10 cellular contexts compared by ENCODE assay signal in the genomic region with DNA sequence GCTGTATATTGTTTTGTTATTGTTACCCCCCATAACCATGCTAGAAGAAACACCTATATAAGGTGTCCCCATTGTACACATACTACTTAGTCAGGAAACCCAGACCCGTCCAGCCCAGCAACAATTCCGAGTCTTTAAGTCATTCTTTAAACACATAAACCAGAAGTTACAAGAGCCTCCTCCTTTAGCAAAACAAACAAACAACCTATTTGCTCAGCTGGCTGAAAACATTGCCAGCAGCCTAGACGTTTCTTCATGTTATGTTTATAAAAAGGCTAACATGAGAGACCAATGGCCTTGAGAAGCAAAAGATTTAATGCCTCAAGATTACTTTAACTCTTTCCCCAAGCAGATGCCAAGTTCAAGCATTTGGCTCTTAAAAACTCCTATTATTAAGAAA. TPM values are rescaled to one million over a fixed set of nuclear protein-coding genes. Genes with fewer than 3 reads are reported as not detected.
DNase-seq lines count a peak whose midpoint lies in the region; ATAC-seq and TF ChIP-seq lines count a peak whose summit lies in the region.
"Had no signal": no experiment of that assay in that cellular context is flagged by ENCODE, and none has a peak within 500 bp of the region (broad histone marks: within the 10 kb centered on the region; RNA-seq: fewer than 3 reads in every experiment).

No MANE protein-coding gene starts in this region.

- TF ChIP-seq POLR2A in gastroesophageal sphincter (IDR thresholded peaks at IDR 0.05), result no peak

- no peaks in the 10 kb centered on the region for H3K9me2 ChIP-seq in SK-N-SH

- H3K27ac ChIP-seq in SK-N-SH (ENCODE audit: low read depth in 2 of 2, low read length in 1 of 2) (no peak overlapping the region), gastroesophageal sphincter (peak overlapping the region in 3 of 4 donors; percentile 68 to 95 (median 87))

- peaks cover 3% of the 10 kb centered on the region for H3F3A ChIP-seq in SK-N-SH (replicated peaks; ENCODE audit: insufficient read depth)

- H3K4me1 ChIP-seq in SK-N-SH (ENCODE audit: control insufficient read depth in 1 of 2, insufficient read depth in 2 of 2, low read depth in 1 of 2, low read length in 1 of 2) (peaks cover 4 to 21% of the 10 kb centered on the region in 2 experiments; a peak in 3 of 4 replicates), gastroesophageal sphincter (peaks cover 9 to 88% (median 22%) of the 10 kb centered on the region in 3 donors)

- H3K27me3 Mint-ChIP-seq in activated CD4-positive, alpha-beta memory T cell treated with anti-CD3 and anti-CD28 coated beads for 36 hours, result no peaks in the 10 kb centered on the region
- no peaks in the 10 kb centered on the region for H3K27me3 Mint-ChIP-seq in stimulated activated naive CD8-positive, alpha-beta T cell treated with anti-CD3 and anti-CD28 coated beads, Interleukin-15, amount 100 ng/mL, for 72 hours

- H3K4me1 Mint-ChIP-seq in activated CD4-positive, alpha-beta memory T cell treated with anti-CD3 and anti-CD28 coated beads for 36 hours (ENCODE audit: low read depth), result peaks cover 74% of the 10 kb centered on the region
- peaks cover 83% of the 10 kb centered on the region for H3K4me1 Mint-ChIP-seq in stimulated activated naive CD8-positive, alpha-beta T cell treated with anti-CD3 and anti-CD28 coated beads, Interleukin-15, amount 100 ng/mL, for 72 hours

- intact Hi-C loops in activated CD4-positive, alpha-beta memory T cell treated with anti-CD3 and anti-CD28 coated beads for 36 hours (cut with micrococcal nuclease), result loop anchor here (10.0 kb wide), 1 partner anchor 474 kb away; no protein-coding TSS in a partner anchor

- peak overlapping the region; percentile 96 for H3K4me2 ChIP-seq in SK-N-SH

- TF ChIP-seq RAD21 in SK-N-SH (IDR thresholded peaks at IDR 0.05; ENCODE audit: low read length), result no peak

- 64% methylated on average over 3 of the region's 3 CpGs for WGBS in SK-N-SH (ENCODE audit: low lambda C conversion rate)
- WGBS in gastroesophageal sphincter (ENCODE audit: low coverage in 1 of 2), 2 donors, result 48 to 71% methylated on average over 3 of the region's 3 CpGs

- TF ChIP-seq EP300 in SK-N-SH (IDR thresholded peaks at IDR 0.05; ENCODE audit: borderline replicate concordance in 1 of 2, low read depth in 1 of 2, low read length in 1 of 2) (no peak), gastroesophageal sphincter (IDR thresholded peaks at IDR 0.05) (no peak)

- H3K4me3 Mint-ChIP-seq in activated CD4-positive, alpha-beta memory T cell treated with anti-CD3 and anti-CD28 coated beads for 36 hours, result peak overlapping the region; percentile 44
- peak overlapping the region; percentile 91 to 99 for H3K4me3 Mint-ChIP-seq in stimulated activated naive CD8-positive, alpha-beta T cell treated with anti-CD3 and anti-CD28 coated beads, Interleukin-15, amount 100 ng/mL, for 72 hours

- peak overlapping the region; percentile 85 for H3K9ac ChIP-seq in SK-N-SH

- CTCF ChIA-PET in SK-N-SH (lab: Yijun Ruan, JAX), result interaction anchor here (2.1 kb wide), 1 partner anchor 10 kb away, joined by 8 read pairs; no protein-coding TSS in a partner anchor
- CTCF ChIA-PET in activated CD4-positive, alpha-beta memory T cell treated with anti-CD3 and anti-CD28 coated beads for 36 hours (lab: Charles Lee), result interaction anchor here (1.0 to 2.5 kb wide), 3 partner anchors 10 to 32 kb away, joined by 3 to 11 read pairs (median 3); no protein-coding TSS in a partner anchor

- TF ChIP-seq CTCF in SK-N-SH (IDR thresholded peaks at IDR 0.05), result no peak
- TF ChIP-seq CTCF in gastroesophageal sphincter (IDR thresholded peaks at IDR 0.05), result no peak

- peaks cover 73% of the 10 kb centered on the region for H3K79me2 ChIP-seq in SK-N-SH (ENCODE audit: insufficient read depth)

- H3K4me3 ChIP-seq in SK-N-SH (ENCODE audit: low read depth in 2 of 2, low read length in 1 of 2) (peak overlapping the region; percentile 84 to 99; a peak in 1 of 4 replicates), gastroesophageal sphincter (no peak overlapping the region)

- H3K9me3 ChIP-seq in SK-N-SH, result no peaks in the 10 kb centered on the region
- H3K9me3 ChIP-seq in gastroesophageal sphincter, result no peaks in the 10 kb centered on the region

- ATAC-seq in SK-N-SH treated with all-trans-retinoic acid at 6 μM for 48 hours (no peak), gastroesophageal sphincter (no peak), GM18517 (IDR thresholded peaks at IDR 0.05; ENCODE audit: unreplicated experiment) (no peak), HG02870 (IDR thresholded peaks at IDR 0.05; ENCODE audit: unreplicated experiment) (no peak)
- ATAC-seq in stimulated activated naive CD8-positive, alpha-beta T cell treated with anti-CD3 and anti-CD28 coated beads, Interleukin-15, amount 100 ng/mL, for 72 hours, result no peak
- ATAC-seq: esophagus mucosa had no signal

- peaks cover 10% of the 10 kb centered on the region; the same call in 1 of the 2 replicates for H4K20me1 ChIP-seq in SK-N-SH (ENCODE audit: insufficient read depth)

- H3K36me3 ChIP-seq in SK-N-SH (replicated peaks in 1 of 2; ENCODE audit: control insufficient read depth in 1 of 2, insufficient read depth in 2 of 2, low read length in 1 of 2) (peaks cover 3% of the 10 kb centered on the region in 2 experiments), gastroesophageal sphincter (no peaks in the 10 kb centered on the region)

- DNase-seq in SK-N-SH (no peak), NOMO-1 treated with DMSO at 0.1 percent for 48 hours (lab: John Stamatoyannopoulos, UW; ENCODE audit: unreplicated experiment) (no peak)
- DNase-seq in activated CD4-positive, alpha-beta memory T cell treated with anti-CD3 and anti-CD28 coated beads for 36 hours, result no peak
- DNase-seq in stimulated activated naive CD8-positive, alpha-beta T cell treated with anti-CD3 and anti-CD28 coated beads, Interleukin-15, amount 100 ng/mL, for 72 hours, result no peak
- DNase-seq: 8988T had no signal

- H3K36me3 Mint-ChIP-seq in activated CD4-positive, alpha-beta memory T cell treated with anti-CD3 and anti-CD28 coated beads for 36 hours, result peaks cover 8% of the 10 kb centered on the region

- H3K27me3 ChIP-seq in SK-N-SH (ENCODE audit: insufficient read depth) (no peaks in the 10 kb centered on the region), gastroesophageal sphincter (no peaks in the 10 kb centered on the region)

- H3K9me3 Mint-ChIP-seq in activated CD4-positive, alpha-beta memory T cell treated with anti-CD3 and anti-CD28 coated beads for 36 hours, result no peaks in the 10 kb centered on the region
- H3K9me3 Mint-ChIP-seq in stimulated activated naive CD8-positive, alpha-beta T cell treated with anti-CD3 and anti-CD28 coated beads, Interleukin-15, amount 100 ng/mL, for 72 hours, result no peaks in the 10 kb centered on the region

- POLR2A ChIA-PET in SK-N-SH (lab: Yijun Ruan, JAX), result interaction anchor here (1.1 kb wide), 1 partner anchor 11 kb away, joined by 3 read pairs; no protein-coding TSS in a partner anchor
- POLR2A ChIA-PET in activated CD4-positive, alpha-beta memory T cell treated with anti-CD3 and anti-CD28 coated beads for 36 hours (lab: Charles Lee), result interaction anchor here (1.4 to 2.5 kb wide), 2 partner anchors 11 to 20 kb away, joined by 5 to 21 read pairs; no protein-coding TSS in a partner anchor

- peak overlapping the region; percentile 99 for H3K27ac Mint-ChIP-seq in activated CD4-positive, alpha-beta memory T cell treated with anti-CD3 and anti-CD28 coated beads for 36 hours
- H3K27ac Mint-ChIP-seq in stimulated activated naive CD8-positive, alpha-beta T cell treated with anti-CD3 and anti-CD28 coated beads, Interleukin-15, amount 100 ng/mL, for 72 hours, result peak overlapping the region in 1 of 2 donors; percentile 100

- no peak overlapping the region for H2AFZ ChIP-seq in SK-N-SH (ENCODE audit: low read depth)

TF ChIP-seq in SK-N-SH, 30 proteins besides CTCF, POLR2A, EP300 and RAD21 (continues in another document):
- TF ChIP-seq SMC3 (IDR thresholded peaks at IDR 0.05; ENCODE audit: low read depth, low read length), result no peak
- TF ChIP-seq RFX5 (IDR thresholded peaks at IDR 0.05; ENCODE audit: low read length), result no peak

TF ChIP-seq in SK-N-SH treated with all-trans-retinoic acid at 6 μM for 48 hours, 23 proteins besides CTCF, POLR2A, EP300 and RAD21 (continues in another document):
- TF ChIP-seq, protein P1, sequence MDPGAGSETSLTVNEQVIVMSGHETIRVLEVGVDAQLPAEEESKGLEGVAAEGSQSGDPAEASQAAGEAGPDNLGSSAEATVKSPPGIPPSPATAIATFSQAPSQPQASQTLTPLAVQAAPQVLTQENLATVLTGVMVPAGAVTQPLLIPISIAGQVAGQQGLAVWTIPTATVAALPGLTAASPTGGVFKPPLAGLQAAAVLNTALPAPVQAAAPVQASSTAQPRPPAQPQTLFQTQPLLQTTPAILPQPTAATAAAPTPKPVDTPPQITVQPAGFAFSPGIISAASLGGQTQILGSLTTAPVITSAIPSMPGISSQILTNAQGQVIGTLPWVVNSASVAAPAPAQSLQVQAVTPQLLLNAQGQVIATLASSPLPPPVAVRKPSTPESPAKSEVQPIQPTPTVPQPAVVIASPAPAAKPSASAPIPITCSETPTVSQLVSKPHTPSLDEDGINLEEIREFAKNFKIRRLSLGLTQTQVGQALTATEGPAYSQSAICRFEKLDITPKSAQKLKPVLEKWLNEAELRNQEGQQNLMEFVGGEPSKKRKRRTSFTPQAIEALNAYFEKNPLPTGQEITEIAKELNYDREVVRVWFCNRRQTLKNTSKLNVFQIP (CRISPR knock-in tag; IDR thresholded peaks at IDR 0.05; ENCODE audit: borderline replicate concordance, low read depth), result no peak
- TF ChIP-seq ZFP30 (CRISPR knock-in tag; IDR thresholded peaks at IDR 0.05), result no peak

RNA-seq across cellular contexts. Expression of a gene that starts 1.4 kb away (rescaled TPM):
- 7.0 and 8.4 TPM in 2 replicates for polyA plus RNA-seq in SK-N-SH (2012; rRNA removed)
- 6.3 and 6.4 TPM in 2 replicates for polyA plus RNA-seq in SK-N-SH (2012; cell fraction: cytosol; rRNA removed)
- 30.2 and 33.9 TPM in 2 replicates for polyA plus RNA-seq in SK-N-SH (2012; cell fraction: nucleus; rRNA removed)
- 10 to 100 TPM; 42.3 to 45.8 TPM for total RNA-seq in activated CD4-positive, alpha-beta memory T cell treated with anti-CD3 and anti-CD28 coated beads for 36 hours
- 10 to 100 TPM; 21.5 to 79.5 (median 37.1) TPM for total RNA-seq in gastroesophageal sphincter

RNA-seq across cellular contexts. Expression of a gene that starts 1.4 kb away (rescaled TPM):
- 6.0 and 6.9 TPM in 2 replicates for polyA plus RNA-seq in SK-N-SH (2012; rRNA removed)
- 3.8 and 4.9 TPM in 2 replicates for polyA plus RNA-seq in SK-N-SH (2012; cell fraction: cytosol; rRNA removed)
- 18.9 and 20.0 TPM in 2 replicates for polyA plus RNA-seq in SK-N-SH (2012; cell fraction: nucleus; rRNA removed)
- total RNA-seq in activated CD4-positive, alpha-beta memory T cell treated with anti-CD3 and anti-CD28 coated beads for 36 hours, result 10 to 100 TPM; 24.1 to 29.2 TPM
- total RNA-seq in gastroesophageal sphincter, result 10 to 100 TPM; 12.0 to 27.9 (median 20.9) TPM

Comparison
In these comparisons a context has a peak if more than half of its experiments do, and no peak if none do; other contexts are left out.
1. H3K27ac ChIP-seq: peak in gastroesophageal sphincter (3 of 4); none in SK-N-SH (0 of 2).
2. H3K4me3 ChIP-seq: peak in SK-N-SH (2 of 2); none in gastroesophageal sphincter (0 of 2).